Comparison of ENCODE assay signal across 21 cellular contexts in the genomic region with DNA sequence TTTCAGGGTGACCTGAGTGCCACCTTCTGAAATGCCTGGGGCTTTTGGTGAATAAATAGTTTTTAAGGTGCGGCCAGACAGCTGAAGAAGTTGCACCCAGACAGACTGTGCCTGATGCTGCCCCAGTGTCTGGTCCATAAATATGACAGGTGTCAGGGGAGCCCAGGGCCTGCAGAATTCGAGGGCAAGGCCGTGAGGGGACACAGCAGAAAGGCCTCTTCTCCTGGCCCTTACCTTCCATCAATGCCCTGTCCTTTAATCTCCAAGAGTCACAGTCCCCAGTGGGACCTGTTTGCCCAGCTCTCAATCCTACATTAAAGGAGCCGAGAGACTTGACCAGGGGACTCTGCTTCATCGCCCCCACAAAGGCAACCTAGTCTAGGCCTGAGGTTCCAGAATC. TPM values are rescaled to one million over a fixed set of nuclear protein-coding genes. Genes with fewer than 3 reads are reported as not detected.
DNase-seq lines count a peak whose midpoint lies in the region; ATAC-seq and TF ChIP-seq lines count a peak whose summit lies in the region.
"Had no signal": no experiment of that assay in that cellular context is flagged by ENCODE, and none has a peak within 500 bp of the region (broad histone marks: within the 10 kb centered on the region; RNA-seq: fewer than 3 reads in every experiment).

No MANE protein-coding gene starts in this region.

- H3K9ac ChIP-seq in HCT116 (ENCODE audit: low read length): no peak overlapping the region

- H3K4me2 ChIP-seq in HCT116 (ENCODE audit: low read length): no peak overlapping the region
- H3K4me2 ChIP-seq: A549 had no signal

- H3K9me2 ChIP-seq in HCT116 (ENCODE audit: insufficient read depth): no peaks in the 10 kb centered on the region

- WGBS in sigmoid colon, 2 donors: 93 to 97% methylated on average over 5 of the region's 5 CpGs

- peak; percentile 62 for DNase-seq in cardiac septum (ENCODE audit: low spot score)
- no peak for DNase-seq in right atrium auricular region (ENCODE audit: low spot score)
- DNase-seq in HCT116 (ENCODE audit: low read depth, low spot score): no peak
- DNase-seq in lower lobe of right lung: peak; percentile 6
- DNase-seq in sigmoid colon: peak; percentile 10
- DNase-seq in NCI-H526 treated with DMSO at 0.1 percent for 48 hours (lab: John Stamatoyannopoulos, UW): no peak
- DNase-seq in H4 (ENCODE audit: low spot score): no peak
- DNase-seq: DMS79 treated with DMSO at 0.1 percent for 48 hours, GF-D8, Kasumi-1, NCI-H1105 treated with DMSO at 0.1 percent for 48 hours, NCI-H146, NCI-H1930, NCI-H2107, NCI-H524, NCI-H774, SJCRH30 had no signal

- no peak overlapping the region for H2AFZ ChIP-seq in HCT116 (ENCODE audit: low read depth, low read length, poor library complexity, severe bottlenecking)

- no peak for TF ChIP-seq RAD21 in HCT116 (IDR thresholded peaks at IDR 0.05; ENCODE audit: low read depth)

- H3K9me3 ChIP-seq in right atrium auricular region (no peaks in the 10 kb centered on the region), HCT116 (ENCODE audit: control insufficient read depth in 1 of 2, insufficient read depth in 1 of 2, low read depth in 1 of 2, low read length in 2 of 2) (no peaks in the 10 kb centered on the region), lower lobe of right lung (no peaks in the 10 kb centered on the region), sigmoid colon (no peaks in the 10 kb centered on the region)
- H3K9me3 ChIP-seq: A549, SJCRH30 had no signal

- peaks cover 91% of the 10 kb centered on the region for H3K36me3 ChIP-seq in right atrium auricular region
- H3K36me3 ChIP-seq in HCT116 (ENCODE audit: control insufficient read depth in 1 of 2, insufficient read depth in 2 of 2, low read length in 2 of 2): peaks cover 28 to 31% of the 10 kb centered on the region in 2 experiments
- peaks cover 46% of the 10 kb centered on the region for H3K36me3 ChIP-seq in lower lobe of right lung
- peaks cover 6 to 65% (median 18%) of the 10 kb centered on the region in 4 donors for H3K36me3 ChIP-seq in sigmoid colon

- H3K79me2 ChIP-seq in HCT116 (ENCODE audit: insufficient read depth, low read length): peaks cover 5% of the 10 kb centered on the region; the same call in 1 of the 2 replicates

- intact Hi-C loops in cardiac septum (cut with DNase I): no loop called here
- intact Hi-C loops in HCT116 (cut with micrococcal nuclease): no loop called here
- intact Hi-C loops in lower lobe of right lung (cut with DNase I): no loop called here
- intact Hi-C loops in sigmoid colon (cut with DNase I): no loop called here

- POLR2A ChIA-PET in HCT116 (lab: Charles Lee): no interaction called here

- no peak for ATAC-seq in HCT116
- ATAC-seq in lower lobe of right lung: no peak
- ATAC-seq in HG03432 (IDR thresholded peaks at IDR 0.05; ENCODE audit: unreplicated experiment): no peak
- ATAC-seq: A549, K562 had no signal

- no peaks in the 10 kb centered on the region for H3K4me1 ChIP-seq in right atrium auricular region
- no peaks in the 10 kb centered on the region for H3K4me1 ChIP-seq in HCT116 (ENCODE audit: control insufficient read depth in 1 of 2, insufficient read depth in 2 of 2, low read length in 2 of 2)
- peaks cover 17% of the 10 kb centered on the region for H3K4me1 ChIP-seq in lower lobe of right lung
- H3K4me1 ChIP-seq in sigmoid colon: peaks cover 0 to 22% (median 20%) of the 10 kb centered on the region in 4 donors
- H3K4me1 ChIP-seq: A549, SJCRH30 had no signal

- no peak for TF ChIP-seq EP300 in sigmoid colon (IDR thresholded peaks at IDR 0.05)

- CTCF ChIA-PET in HCT116 (lab: Charles Lee): no interaction called here

- H3K27ac ChIP-seq in right atrium auricular region (no peak overlapping the region), HCT116 (ENCODE audit: low read depth, low read length) (no peak overlapping the region), lower lobe of right lung (no peak overlapping the region), sigmoid colon (no peak overlapping the region)
- H3K27ac ChIP-seq: A549, C4-2B, SJCRH30 had no signal

- H3K4me3 ChIP-seq in right atrium auricular region (no peak overlapping the region), HCT116 (replicated peaks in 1 of 2; ENCODE audit: low read depth in 1 of 2, low read length in 2 of 2) (no peak overlapping the region), lower lobe of right lung (no peak overlapping the region), sigmoid colon (no peak overlapping the region)
- H3K4me3 ChIP-seq: A549, K562, SJCRH30 had no signal

- TSS peak; percentile 45 for BruUV-seq in HCT116 (replicated peaks; lab: Mats Ljungman, UMichigan)

- TF ChIP-seq POLR2A in HCT116 (IDR thresholded peaks at IDR 0.05; ENCODE audit: borderline replicate concordance, extremely low read depth, insufficient read depth, insufficient read length) (no peak), sigmoid colon (IDR thresholded peaks at IDR 0.05) (no peak)

- RAD21 ChIA-PET in HCT116 (lab: Charles Lee; ENCODE audit: low non-redundant PET in 1 of 2, low total read pairs in 2 of 2, uncharacterized antibody in 2 of 2, unreplicated experiment in 2 of 2): no interaction called here

- H3K27me3 ChIP-seq in right atrium auricular region: no peaks in the 10 kb centered on the region
- H3K27me3 ChIP-seq in HCT116 (ENCODE audit: insufficient read depth, low read length): no peaks in the 10 kb centered on the region
- H3K27me3 ChIP-seq in lower lobe of right lung (ENCODE audit: low read depth): no peaks in the 10 kb centered on the region
- no peaks in the 10 kb centered on the region for H3K27me3 ChIP-seq in sigmoid colon
- H3K27me3 ChIP-seq: SJCRH30 had no signal

- TF ChIP-seq CTCF in right atrium auricular region (IDR thresholded peaks at IDR 0.05) (no peak), HCT116 (IDR thresholded peaks at IDR 0.05 in 2 of 3, conservative IDR thresholded peaks at IDR 0.05 in 1 of 3; ENCODE audit: borderline replicate concordance in 1 of 3, insufficient read depth in 1 of 3, low read depth in 2 of 3, low read length in 2 of 3) (no peak), lower lobe of right lung (IDR thresholded peaks at IDR 0.05) (no peak), sigmoid colon (IDR thresholded peaks at IDR 0.05) (no peak)

- H4K20me1 ChIP-seq in HCT116 (ENCODE audit: insufficient read depth): no peaks in the 10 kb centered on the region

TF ChIP-seq in HCT116, 20 proteins besides CTCF, POLR2A, EP300 and RAD21:
- no peak for TF ChIP-seq JUND (IDR thresholded peaks at IDR 0.05)
- TF ChIP-seq SIN3A (IDR thresholded peaks at IDR 0.05; ENCODE audit: low read depth): no peak
- no peak for TF ChIP-seq EGR1 (IDR thresholded peaks at IDR 0.05; ENCODE audit: low read depth)
- TF ChIP-seq CEBPB (IDR thresholded peaks at IDR 0.05; ENCODE audit: low read depth): no peak
- TF ChIP-seq POLR2AphosphoS5 (IDR thresholded peaks at IDR 0.05; ENCODE audit: low read depth, low read length): no peak
- TF ChIP-seq YY1 (IDR thresholded peaks at IDR 0.05; ENCODE audit: extremely low read depth, insufficient replicate concordance, low read depth, low read length): no peak

RNA-seq across cellular contexts. Expression of a gene that starts 45.7 kb away (rescaled TPM):
- total RNA-seq in cardiac septum: 23.2 TPM
- 10 to 100 TPM; 13.3 to 16.0 TPM for total RNA-seq in right atrium auricular region
- total RNA-seq in HCT116 (2021; ENCODE audit: unreplicated experiment): 101 TPM
- polyA plus RNA-seq in HCT116 (2012): 66.4 and 80.0 TPM in 2 replicates
- total RNA-seq in lower lobe of right lung: 37.3 TPM
- total RNA-seq in sigmoid colon: 10 to 100 TPM; 13.2 to 28.0 (median 19.4) TPM
- 10 to 100 TPM in 1 of 3 donors, 1 to 10 TPM in 2; 5.3 to 35.4 (median 7.2) TPM for polyA plus RNA-seq in sigmoid colon
- 43.4 and 55.8 TPM in 2 replicates for total RNA-seq in H4 (2014; rRNA removed; shearing (Covaris generic))

Comparison
In these comparisons a context has a peak if more than half of its experiments do, and no peak if none do; other contexts are left out.
1. DNase-seq: peak in cardiac septum (single experiment), lower lobe of right lung (single experiment) and sigmoid colon (single experiment); none in right atrium auricular region (single experiment), HCT116 (single experiment), NCI-H526 treated with DMSO at 0.1 percent for 48 hours (single experiment) and H4 (single experiment).